In the genomic region with DNA sequence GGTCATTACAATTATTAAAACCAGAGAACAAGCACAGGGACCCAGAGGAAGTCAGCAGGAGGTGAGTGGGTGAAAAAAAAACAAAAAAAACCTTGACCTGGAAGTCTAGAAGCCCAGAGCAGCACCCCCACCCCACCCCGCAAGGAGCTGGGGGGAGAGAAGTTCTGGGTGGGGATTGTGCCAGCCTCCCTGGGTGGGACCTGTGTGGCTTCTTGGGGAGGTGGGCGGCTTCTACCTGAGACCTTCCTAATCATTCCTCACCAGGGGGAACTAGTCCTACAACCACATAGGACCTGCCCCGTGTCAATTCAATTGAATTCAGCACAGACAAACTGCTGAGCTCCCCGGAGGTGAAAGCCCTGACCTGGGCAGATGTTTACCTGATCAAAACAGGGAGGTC, we compare ENCODE assay signal across 41 cellular contexts. TPM values are rescaled to one million over a fixed set of nuclear protein-coding genes. Genes with fewer than 3 reads are reported as not detected.
"Had no signal": no experiment of that assay in that cellular context is flagged by ENCODE, and none has a peak within 500 bp of the region (broad histone marks: within the 10 kb centered on the region; RNA-seq: fewer than 3 reads in every experiment).

No MANE protein-coding gene starts in this region.

- H3K4me3 ChIP-seq: adrenal gland, ascending aorta, body of pancreas, breast epithelium, cardiac muscle cell had no signal

- H3K9me3 Mint-ChIP-seq: activated naive CD4-positive, alpha-beta T cell treated with anti-CD3 and anti-CD28 coated beads for 36 hours; activated naive CD4-positive, alpha-beta T cell treated with anti-CD3 and anti-CD28 coated beads, Interleukin-2, amount 10 ng/mL, durations not matched to agents 7 days and 5 days; activated naive CD4-positive, alpha-beta T cell treated with anti-CD3 and anti-CD28 coated beads, Interleukin-2, amount 50 U/mL, for 24 hours; activated naive CD8-positive, alpha-beta T cell treated with anti-CD3 and anti-CD28 coated beads for 36 hours; activated naive CD8-positive, alpha-beta T cell treated with anti-CD3 and anti-CD28 coated beads, Interleukin-2, amount 10 ng/mL, durations not matched to agents 7 days and 5 days; activated naive CD8-positive, alpha-beta T cell treated with anti-CD3 and anti-CD28 coated beads, Interleukin-2, amount 50 U/mL, for 24 hours; activated T-cell treated with anti-CD3 and anti-CD28 coated beads, Interleukin-2, amount 50 U/mL, for 24 hours; activated T-helper 1 cell treated with anti-CD3 and anti-CD28 coated beads, Interleukin-12 subunit alpha, Interleukin-12 subunit beta, Interleukin-2, Interleukin-4 antibody, amounts not matched to agents 30 ng/mL and 10 ng/mL and 1 ng/mL, durations not matched to agents 14 hours and 24 hours and 36 hours; activated T-helper 17 cell treated with anti-CD3 and anti-CD28 coated beads, Interleukin-2, amount 50 U/mL, for 72 hours; activated T-helper 2 cell treated with anti-CD3 and anti-CD28 coated beads, Interferon-gamma antibody, Interleukin-2, Interleukin-4, amounts not matched to agents 10 μg/mL and 5 μg/mL and 100 μg/mL, durations not matched to agents 14 hours and 24 hours and 36 hours; central memory CD8-positive, alpha-beta T cell had no signal

- H3K27ac Mint-ChIP-seq: activated naive CD4-positive, alpha-beta T cell treated with anti-CD3 and anti-CD28 coated beads for 36 hours; activated naive CD4-positive, alpha-beta T cell treated with anti-CD3 and anti-CD28 coated beads, Interleukin-2, amount 10 ng/mL, durations not matched to agents 7 days and 5 days; activated naive CD4-positive, alpha-beta T cell treated with anti-CD3 and anti-CD28 coated beads, Interleukin-2, amount 50 U/mL, for 24 hours; activated naive CD4-positive, alpha-beta T cell treated with anti-CD3 and anti-CD28 coated beads, Interleukin-2, amount 50 U/mL, for 72 hours; activated naive CD8-positive, alpha-beta T cell; activated naive CD8-positive, alpha-beta T cell treated with anti-CD3 and anti-CD28 coated beads for 36 hours; activated naive CD8-positive, alpha-beta T cell treated with anti-CD3 and anti-CD28 coated beads, Interleukin-2, amount 10 ng/mL, durations not matched to agents 7 days and 5 days; activated naive CD8-positive, alpha-beta T cell treated with anti-CD3 and anti-CD28 coated beads, Interleukin-2, amount 50 U/mL, for 24 hours; activated T-cell treated with anti-CD3 and anti-CD28 coated beads, Interleukin-2, amount 50 U/mL, for 24 hours; activated T-cell treated with anti-CD3 and anti-CD28 coated beads, Interleukin-2, amount 50 U/mL, for 72 hours; activated T-helper 1 cell treated with anti-CD3 and anti-CD28 coated beads, Interleukin-12 subunit alpha, Interleukin-12 subunit beta, Interleukin-2, Interleukin-4 antibody, amounts not matched to agents 30 ng/mL and 10 ng/mL and 1 ng/mL, durations not matched to agents 14 hours and 24 hours and 36 hours; activated T-helper 17 cell treated with anti-CD3 and anti-CD28 coated beads, Interleukin-2, amount 50 U/mL, for 72 hours; activated T-helper 2 cell treated with anti-CD3 and anti-CD28 coated beads, Interferon-gamma antibody, Interleukin-2, Interleukin-4, amounts not matched to agents 10 μg/mL and 5 μg/mL and 100 μg/mL, durations not matched to agents 14 hours and 24 hours and 36 hours; brain had no signal

- H3K36me3 ChIP-seq: adrenal gland, ascending aorta, breast epithelium, cardiac muscle cell had no signal

- H3K9me3 ChIP-seq: adrenal gland, ascending aorta, body of pancreas, breast epithelium had no signal

- DNase-seq: activated effector memory CD4-positive, alpha-beta T cell treated with anti-CD3 and anti-CD28 coated beads, Interleukin-2, amount 50 U/mL, for 16 hours; activated effector memory CD4-positive, alpha-beta T cell treated with Interleukin-2 at 50 U/mL for 16 hours; activated gamma-delta T cell; activated gamma-delta T cell treated with Interleukin-2 at 50 U/mL for 16 hours; activated naive CD4-positive, alpha-beta T cell; activated naive CD4-positive, alpha-beta T cell treated with anti-CD3 and anti-CD28 coated beads for 36 hours; activated naive CD4-positive, alpha-beta T cell treated with anti-CD3 and anti-CD28 coated beads, Interleukin-2, amount 10 ng/mL, durations not matched to agents 7 days and 5 days; activated naive CD4-positive, alpha-beta T cell treated with anti-CD3 and anti-CD28 coated beads, Interleukin-2, amount 50 U/mL, for 16 hours; activated naive CD4-positive, alpha-beta T cell treated with Interleukin-2 at 50 U/mL for 16 hours; activated naive CD8-positive, alpha-beta T cell treated with anti-CD3 and anti-CD28 coated beads for 36 hours; activated naive CD8-positive, alpha-beta T cell treated with anti-CD3 and anti-CD28 coated beads, Interleukin-2, amount 10 ng/mL, durations not matched to agents 7 days and 5 days; activated naive CD8-positive, alpha-beta T cell treated with anti-CD3 and anti-CD28 coated beads, Interleukin-2, amount 50 U/mL, for 24 hours; activated T-cell treated with anti-CD3 and anti-CD28 coated beads for 4 hours; activated T-cell treated with anti-CD3 and anti-CD28 coated beads, Interleukin-2, amount 50 U/mL, for 1 hour; activated T-cell treated with anti-CD3 and anti-CD28 coated beads, Interleukin-2, amount 50 U/mL, for 24 hours; activated T-cell treated with anti-CD3 and anti-CD28 coated beads, Interleukin-2, amount 50 U/mL, for 4 hours; activated T-cell treated with anti-CD3 and anti-CD28 coated beads, Interleukin-2, amount 50 U/mL, for 48 hours; activated T-cell treated with anti-CD3 and anti-CD28 coated beads, Interleukin-2, amount 50 U/mL, for 72 hours; adrenal gland; amniotic stem cell; amygdala; anterior cingulate cortex; aorta; body of pancreas; brain microvascular endothelial cell; caudate nucleus; central memory CD4-positive, alpha-beta T cell; cerebellar nuclear complex had no signal

- H3K27ac ChIP-seq: adrenal gland, ascending aorta, body of pancreas, brain microvascular endothelial cell, breast epithelium, cardiac muscle cell had no signal

- H3K27me3 Mint-ChIP-seq: activated naive CD4-positive, alpha-beta T cell treated with anti-CD3 and anti-CD28 coated beads, Interleukin-2, amount 10 ng/mL, durations not matched to agents 7 days and 5 days had no signal

- H3K4me3 Mint-ChIP-seq: activated naive CD4-positive, alpha-beta T cell treated with anti-CD3 and anti-CD28 coated beads for 36 hours; activated naive CD4-positive, alpha-beta T cell treated with anti-CD3 and anti-CD28 coated beads, Interleukin-2, amount 10 ng/mL, durations not matched to agents 7 days and 5 days; activated naive CD4-positive, alpha-beta T cell treated with anti-CD3 and anti-CD28 coated beads, Interleukin-2, amount 50 U/mL, for 24 hours; activated naive CD8-positive, alpha-beta T cell; activated naive CD8-positive, alpha-beta T cell treated with anti-CD3 and anti-CD28 coated beads for 36 hours; activated naive CD8-positive, alpha-beta T cell treated with anti-CD3 and anti-CD28 coated beads, Interleukin-2, amount 10 ng/mL, durations not matched to agents 7 days and 5 days; activated naive CD8-positive, alpha-beta T cell treated with anti-CD3 and anti-CD28 coated beads, Interleukin-2, amount 50 U/mL, for 24 hours; activated T-cell treated with anti-CD3 and anti-CD28 coated beads, Interleukin-2, amount 50 U/mL, for 24 hours; activated T-cell treated with anti-CD3 and anti-CD28 coated beads, Interleukin-2, amount 50 U/mL, for 4 hours; activated T-cell treated with anti-CD3 and anti-CD28 coated beads, Interleukin-2, amount 50 U/mL, for 72 hours; activated T-helper 1 cell treated with anti-CD3 and anti-CD28 coated beads, Interleukin-12 subunit alpha, Interleukin-12 subunit beta, Interleukin-2, Interleukin-4 antibody, amounts not matched to agents 30 ng/mL and 10 ng/mL and 1 ng/mL, durations not matched to agents 14 hours and 24 hours and 36 hours; activated T-helper 17 cell treated with anti-CD3 and anti-CD28 coated beads, Interleukin-2, amount 50 U/mL, for 72 hours; brain; central memory CD8-positive, alpha-beta T cell had no signal

- H3K4me1 Mint-ChIP-seq: activated naive CD4-positive, alpha-beta T cell treated with anti-CD3 and anti-CD28 coated beads, Interleukin-2, amount 10 ng/mL, durations not matched to agents 7 days and 5 days; activated naive CD4-positive, alpha-beta T cell treated with anti-CD3 and anti-CD28 coated beads, Interleukin-2, amount 50 U/mL, for 24 hours; activated naive CD8-positive, alpha-beta T cell treated with anti-CD3 and anti-CD28 coated beads for 36 hours; activated naive CD8-positive, alpha-beta T cell treated with anti-CD3 and anti-CD28 coated beads, Interleukin-2, amount 10 ng/mL, durations not matched to agents 7 days and 5 days; activated naive CD8-positive, alpha-beta T cell treated with anti-CD3 and anti-CD28 coated beads, Interleukin-2, amount 50 U/mL, for 24 hours; activated T-helper 17 cell treated with anti-CD3 and anti-CD28 coated beads, Interleukin-2, amount 50 U/mL, for 72 hours; central memory CD8-positive, alpha-beta T cell had no signal

- FAIRE-seq: astrocyte, bronchial epithelial cell had no signal

- H3K27me3 ChIP-seq: adrenal gland, ascending aorta, body of pancreas, brain microvascular endothelial cell, breast epithelium, cardiac muscle cell had no signal

- ATAC-seq: activated naive CD4-positive, alpha-beta T cell treated with anti-CD3 and anti-CD28 coated beads, Interleukin-2, amount 50 U/mL, for 72 hours; activated naive CD8-positive, alpha-beta T cell treated with anti-CD3 and anti-CD28 coated beads, Interleukin-2, amount 50 U/mL, for 24 hours; activated T-cell treated with anti-CD3 and anti-CD28 coated beads, Interleukin-2, amount 50 U/mL, for 4 hours; activated T-cell treated with anti-CD3 and anti-CD28 coated beads, Interleukin-2, amount 50 U/mL, for 72 hours; activated T-helper 17 cell treated with anti-CD3 and anti-CD28 coated beads, Interleukin-2, amount 50 U/mL, for 72 hours; body of pancreas had no signal

- H3K4me1 ChIP-seq: adrenal gland, ascending aorta, breast epithelium had no signal

- H3K36me3 Mint-ChIP-seq: activated naive CD4-positive, alpha-beta T cell treated with anti-CD3 and anti-CD28 coated beads, Interleukin-2, amount 10 ng/mL, durations not matched to agents 7 days and 5 days; activated naive CD4-positive, alpha-beta T cell treated with anti-CD3 and anti-CD28 coated beads, Interleukin-2, amount 50 U/mL, for 24 hours; activated naive CD4-positive, alpha-beta T cell treated with anti-CD3 and anti-CD28 coated beads, Interleukin-2, amount 50 U/mL, for 72 hours; activated naive CD8-positive, alpha-beta T cell; activated naive CD8-positive, alpha-beta T cell treated with anti-CD3 and anti-CD28 coated beads for 36 hours; activated naive CD8-positive, alpha-beta T cell treated with anti-CD3 and anti-CD28 coated beads, Interleukin-2, amount 10 ng/mL, durations not matched to agents 7 days and 5 days; brain had no signal

RNA-seq across cellular contexts. Expression of gene EVA1A, which starts 17.3 kb away (rescaled TPM):
- total RNA-seq: activated naive CD4-positive, alpha-beta T cell treated with anti-CD3 and anti-CD28 coated beads for 36 hours; activated naive CD8-positive, alpha-beta T cell treated with anti-CD3 and anti-CD28 coated beads, Interleukin-2, amount 10 ng/mL, durations not matched to agents 7 days and 5 days; activated T-helper 1 cell treated with anti-CD3 and anti-CD28 coated beads, Interleukin-12 subunit alpha, Interleukin-12 subunit beta, Interleukin-2, Interleukin-4 antibody, amounts not matched to agents 30 ng/mL and 10 ng/mL and 1 ng/mL, durations not matched to agents 14 hours and 24 hours and 36 hours; activated T-helper 17 cell treated with anti-CD3 and anti-CD28 coated beads, Interleukin-2, amount 50 U/mL, for 72 hours; activated T-helper 2 cell treated with anti-CD3 and anti-CD28 coated beads, Interferon-gamma antibody, Interleukin-2, Interleukin-4, amounts not matched to agents 10 μg/mL and 5 μg/mL and 100 μg/mL, durations not matched to agents 14 hours and 24 hours and 36 hours; ascending aorta had no signal
